24 cellular contexts compared by ENCODE assay signal in the genomic region with DNA sequence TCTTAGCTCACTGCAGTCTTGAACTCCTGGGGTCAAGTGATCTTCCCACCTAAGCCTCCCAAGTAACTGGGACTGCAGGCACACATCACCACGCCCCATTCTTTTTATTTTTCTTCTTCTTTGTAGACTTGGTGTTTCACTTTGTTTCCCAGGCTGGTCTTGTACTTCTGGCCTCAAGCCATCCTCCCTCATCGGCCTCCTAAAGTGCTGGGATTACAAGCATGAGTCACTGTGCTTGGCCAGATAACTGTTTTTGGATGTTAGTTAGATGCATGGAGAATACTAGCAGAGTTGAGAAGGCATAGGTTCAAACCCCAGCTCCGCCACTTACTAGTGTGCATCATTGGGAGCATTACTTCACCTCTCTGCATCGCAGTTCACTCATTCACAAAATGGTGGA.
"Had no signal": no experiment of that assay in that cellular context is flagged by ENCODE, and none has a peak within 500 bp of the region (broad histone marks: within the 10 kb centered on the region; RNA-seq: fewer than 3 reads in every experiment).

No MANE protein-coding gene starts in this region.

- FAIRE-seq: endometrium, islet of Langerhans had no signal

- H3K4me3 ChIP-seq: coronary artery, hepatocyte, psoas muscle, right lobe of liver, suprapubic skin, thyroid gland, upper lobe of left lung, uterus had no signal

- DNase-seq: effector memory CD4-positive, alpha-beta T cell; foreskin melanocyte; head of caudate nucleus; kidney glomerular epithelial cell; mammary epithelial cell; naive thymus-derived CD4-positive, alpha-beta T cell; nephron progenitor cell; psoas muscle; retina; right lobe of liver; stimulated activated CD4-positive, alpha-beta T cell treated with anti-CD3 and anti-CD28 coated beads, Interleukin-4, amount 100 ng/mL, for 1 hour; stimulated activated CD8-positive, alpha-beta memory T cell treated with anti-CD3 and anti-CD28 coated beads, Interleukin-4, amount 100 ng/mL, for 48 hours; stimulated activated naive CD8-positive, alpha-beta T cell treated with anti-CD3 and anti-CD28 coated beads, Interleukin-15, Interleukin-2, amounts not matched to agents 100 U/mL and 50 U/mL, for 24 hours; thyroid gland; upper lobe of left lung; uterus had no signal

- ATAC-seq: esophagus mucosa; left lobe of liver; naive thymus-derived CD4-positive, alpha-beta T cell; psoas muscle; right lobe of liver; stimulated activated effector memory CD8-positive, alpha-beta T cell treated with anti-CD3 and anti-CD28 coated beads, Interleukin-12 subunit alpha, Interleukin-12 subunit beta, amount 100 ng/mL, for 72 hours; stimulated activated naive CD8-positive, alpha-beta T cell treated with anti-CD3 and anti-CD28 coated beads, Interleukin-15, Interleukin-2, amounts not matched to agents 100 U/mL and 50 U/mL, for 24 hours had no signal
